In the genomic region with DNA sequence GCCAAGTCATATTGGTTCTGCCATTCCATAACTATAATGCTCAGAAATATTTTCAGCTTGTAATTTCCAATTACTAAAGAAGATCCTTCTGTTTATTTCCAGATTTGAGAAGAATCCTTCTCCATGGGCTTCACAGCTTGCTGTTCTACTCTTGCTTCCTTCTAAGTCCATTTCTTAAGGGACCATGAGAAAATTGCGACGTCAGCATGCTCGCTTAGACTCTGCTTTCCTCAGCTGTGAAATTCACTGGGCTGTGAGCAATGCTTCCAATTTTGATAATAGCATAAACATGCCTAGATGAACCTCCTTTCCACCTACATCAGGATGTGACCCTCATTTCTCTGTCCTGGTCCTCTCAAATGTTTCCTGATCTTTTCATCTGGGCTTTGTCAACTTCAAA, we compare ENCODE assay signal across 35 cellular contexts.
DNase-seq lines count a peak whose midpoint lies in the region; ATAC-seq, FAIRE-seq and TF ChIP-seq lines count a peak whose summit lies in the region.
"Had no signal": no experiment of that assay in that cellular context is flagged by ENCODE, and none has a peak within 500 bp of the region (broad histone marks: within the 10 kb centered on the region; RNA-seq: fewer than 3 reads in every experiment).

No MANE protein-coding gene starts in this region.

- in situ Hi-C loops in HepG2 (cut with HindIII; ENCODE audit: extremely low pct_ligation_motif_present, low pct_unique_long_range_greater_than_20kb) (no loop called here), IMR-90 (cut with MboI; ENCODE audit: low sequenced_read_pairs) (no loop called here)

- no peak overlapping the region for H3K27ac ChIP-seq in HepG2 (ENCODE audit: extremely low read length, insufficient read depth, low read length)
- no peak overlapping the region for H3K27ac ChIP-seq in right lobe of liver
- H3K27ac ChIP-seq in A549, result no peak overlapping the region
- no peak overlapping the region for H3K27ac ChIP-seq in IMR-90 (ENCODE audit: insufficient read depth, low read length)
- no peak overlapping the region for H3K27ac ChIP-seq in neural progenitor cell
- H3K27ac ChIP-seq: 22Rv1; BLaER1; BLaER1 treated with 17β-estradiol and CSF1 and Interleukin-3, amounts not matched to agents 10 nM and 100 nM; C4-2B had no signal

- no peak overlapping the region for H2BK120ac ChIP-seq in IMR-90 (ENCODE audit: low read depth, low read length)

- no peak for TF ChIP-seq EP300 in HepG2 (IDR thresholded peaks at IDR 0.05; ENCODE audit: low read depth in 2 of 2, low read length in 2 of 2)
- TF ChIP-seq EP300 in HepG2 (CRISPR knock-in tag; IDR thresholded peaks at IDR 0.05; ENCODE audit: borderline replicate concordance), result no peak
- TF ChIP-seq EP300 in A549 (IDR thresholded peaks at IDR 0.05), result no peak

- no peak overlapping the region for H3K4ac ChIP-seq in IMR-90 (ENCODE audit: low read depth, low read length)

- H3K79me2 ChIP-seq in HepG2 (ENCODE audit: insufficient read depth, low read length) (no peaks in the 10 kb centered on the region), neural progenitor cell (ENCODE audit: low read depth) (no peaks in the 10 kb centered on the region)

- H3K9me3 ChIP-seq in HepG2 (ENCODE audit: low read length) (peaks cover 52% of the 10 kb centered on the region), right lobe of liver (no peaks in the 10 kb centered on the region), A549 (no peaks in the 10 kb centered on the region), IMR-90 (ENCODE audit: control insufficient read depth, insufficient read depth, low read length) (no peaks in the 10 kb centered on the region; the same call in 1 of the 2 replicates), neural progenitor cell (ENCODE audit: low read depth) (no peaks in the 10 kb centered on the region)
- H3K9me3 ChIP-seq: BE2C; BLaER1; BLaER1 treated with 17β-estradiol and CSF1 and Interleukin-3, amounts not matched to agents 10 nM and 100 nM; Caco-2 had no signal

- H4K20me1 ChIP-seq in HepG2 (ENCODE audit: insufficient read depth, low read length) (no peaks in the 10 kb centered on the region), IMR-90 (ENCODE audit: insufficient read depth, low read length) (no peaks in the 10 kb centered on the region), neural progenitor cell (ENCODE audit: low read depth) (no peaks in the 10 kb centered on the region)
- H4K20me1 ChIP-seq: BLaER1; BLaER1 treated with 17β-estradiol and CSF1 and Interleukin-3, amounts not matched to agents 10 nM and 100 nM had no signal

- no peak overlapping the region for H2BK20ac ChIP-seq in IMR-90 (ENCODE audit: low read depth, low read length)

- H3K4me3 Mint-ChIP-seq in neural progenitor cell, result no peak overlapping the region
- H3K4me3 Mint-ChIP-seq: B cell; CD14-positive monocyte; CD4-positive, alpha-beta memory T cell; CD4-positive, alpha-beta T cell; CD4-positive, CD25-positive, alpha-beta regulatory T cell; CD8-positive, alpha-beta memory T cell; CD8-positive, alpha-beta T cell had no signal

- H3K18ac ChIP-seq in IMR-90 (ENCODE audit: low read depth, low read length), result no peak overlapping the region

- peaks cover 2% of the 10 kb centered on the region for H3K27me3 Mint-ChIP-seq in neural progenitor cell (ENCODE audit: insufficient read depth, low read depth)
- H3K27me3 Mint-ChIP-seq: B cell; CD4-positive, alpha-beta memory T cell; CD4-positive, alpha-beta T cell; CD4-positive, CD25-positive, alpha-beta regulatory T cell had no signal

- ATAC-seq in HepG2 (no peak), right lobe of liver (no peak), A549 (no peak), IMR-90 (ENCODE audit: low read depth) (no peak), HG02840 (IDR thresholded peaks at IDR 0.05; ENCODE audit: low FRiP score, unreplicated experiment) (no peak), HG03108 (IDR thresholded peaks at IDR 0.05; ENCODE audit: unreplicated experiment) (no peak)
- ATAC-seq: CD8-positive, alpha-beta T cell had no signal

- no peaks in the 10 kb centered on the region for H3K27me3 ChIP-seq in HepG2 (ENCODE audit: control insufficient read depth in 1 of 2, insufficient read depth in 2 of 2, low read length in 2 of 2)
- H3K27me3 ChIP-seq in right lobe of liver, result no peaks in the 10 kb centered on the region
- H3K27me3 ChIP-seq in IMR-90 (ENCODE audit: control insufficient read depth, insufficient read depth, low read length), result no peaks in the 10 kb centered on the region
- no peaks in the 10 kb centered on the region for H3K27me3 ChIP-seq in neural progenitor cell
- H3K27me3 ChIP-seq: BE2C; BLaER1; BLaER1 treated with 17β-estradiol and CSF1 and Interleukin-3, amounts not matched to agents 10 nM and 100 nM had no signal

- no peak overlapping the region for H4K91ac ChIP-seq in IMR-90 (ENCODE audit: insufficient read depth, low read depth, low read length)

- no peak overlapping the region for H3K56ac ChIP-seq in IMR-90 (ENCODE audit: extremely low read depth, insufficient read depth, low read length)

- DNase-seq in HepG2 (ENCODE audit: low spot score) (no peak), right lobe of liver (no peak), A549 (ENCODE audit: low read depth in 1 of 2, low spot score in 1 of 2) (no peak), IMR-90 (no peak), neural progenitor cell (ENCODE audit: low spot score) (no peak), DMS53 treated with DMSO at 0.1 percent for 48 hours (lab: John Stamatoyannopoulos, UW; ENCODE audit: unreplicated experiment) (no peak)
- DNase-seq: 8988T; ACHN; AML-193; BE2C; C1 segment of cervical spinal cord; Caco-2; Calu3; CD4-positive, alpha-beta memory T cell; CD4-positive, alpha-beta T cell; CD4-positive, CD25-positive, alpha-beta regulatory T cell; CD8-positive, alpha-beta memory T cell; CD8-positive, alpha-beta T cell; COR-L47; DMS 273 treated with DMSO at 0.1 percent for 48 hours; DMS153; DMS53; DMS79; DMS79 treated with DMSO at 0.1 percent for 48 hours; DND-41; EL had no signal

- H3K9me1 ChIP-seq in IMR-90 (ENCODE audit: insufficient read depth, low read length), result no peaks in the 10 kb centered on the region

- TF ChIP-seq CTCF in HepG2 (CRISPR knock-in tag; IDR thresholded peaks at IDR 0.05) (no peak), right lobe of liver (IDR thresholded peaks at IDR 0.05) (no peak), A549 (IDR thresholded peaks at IDR 0.05) (no peak), IMR-90 (conservative IDR thresholded peaks at IDR 0.05; ENCODE audit: low read depth, low read length) (no peak), neural progenitor cell (IDR thresholded peaks at IDR 0.05) (no peak)

- intact Hi-C loops in HepG2 (cut with micrococcal nuclease; ENCODE audit: unreplicated experiment) (no loop called here), right lobe of liver (cut with DNase I) (no loop called here), IMR-90 (cut with micrococcal nuclease) (no loop called here)

- H3K79me1 ChIP-seq in IMR-90 (ENCODE audit: low read depth in 1 of 2, low read length in 2 of 2), result no peaks in the 10 kb centered on the region

- TF ChIP-seq POLR2A in HepG2 (IDR thresholded peaks at IDR 0.05; ENCODE audit: insufficient read depth in 1 of 2, low read depth in 2 of 2, low read length in 2 of 2) (no peak), right lobe of liver (IDR thresholded peaks at IDR 0.05) (no peak), A549 (IDR thresholded peaks at IDR 0.05; ENCODE audit: low read length) (no peak), IMR-90 (IDR thresholded peaks at IDR 0.05; ENCODE audit: low read depth, low read length) (no peak)

- H3K4me1 ChIP-seq in HepG2 (ENCODE audit: insufficient read depth, low read length), result no peaks in the 10 kb centered on the region
- no peaks in the 10 kb centered on the region for H3K4me1 ChIP-seq in right lobe of liver
- no peaks in the 10 kb centered on the region for H3K4me1 ChIP-seq in A549
- no peaks in the 10 kb centered on the region for H3K4me1 ChIP-seq in IMR-90 (ENCODE audit: control insufficient read depth, insufficient read depth, low read length)
- no peaks in the 10 kb centered on the region for H3K4me1 ChIP-seq in neural progenitor cell
- H3K4me1 ChIP-seq: BE2C; BLaER1; BLaER1 treated with 17β-estradiol and CSF1 and Interleukin-3, amounts not matched to agents 10 nM and 100 nM; Caco-2 had no signal

- no peaks in the 10 kb centered on the region for H3K36me3 ChIP-seq in HepG2 (replicated peaks in 1 of 2; ENCODE audit: control insufficient read depth in 1 of 2, insufficient read depth in 2 of 2, low read length in 2 of 2)
- H3K36me3 ChIP-seq in right lobe of liver, result no peaks in the 10 kb centered on the region
- no peaks in the 10 kb centered on the region for H3K36me3 ChIP-seq in IMR-90 (ENCODE audit: control insufficient read depth, insufficient read depth, low read length)
- H3K36me3 ChIP-seq in neural progenitor cell, result no peaks in the 10 kb centered on the region
- H3K36me3 ChIP-seq: BE2C; BLaER1; BLaER1 treated with 17β-estradiol and CSF1 and Interleukin-3, amounts not matched to agents 10 nM and 100 nM had no signal

- 4% methylated on average over 3 of the region's 3 CpGs for WGBS in HepG2 (ENCODE audit: low lambda C conversion rate)
- WGBS in right lobe of liver (ENCODE audit: insufficient coverage, low coverage, low lambda C conversion rate, missing lambda C conversion rate), result no CpG with 5 or more reads among the region's 3 CpGs
- WGBS in A549 (ENCODE audit: missing lambda C conversion rate), result 0% methylated on average over 3 of the region's 3 CpGs
- WGBS in IMR-90 (ENCODE audit: extremely low coverage in 2 of 2, insufficient read length in 1 of 2), 2 experiments, result 29% methylated on average over 2 of the region's 3 CpGs; no CpG with 5 or more reads in 1 of the 2 experiments

- no peak overlapping the region for H3K4me3 ChIP-seq in HepG2 (replicated peaks in 1 of 3; ENCODE audit: insufficient read depth in 1 of 3, low read depth in 2 of 3, low read length in 3 of 3)
- no peak overlapping the region for H3K4me3 ChIP-seq in right lobe of liver
- no peak overlapping the region for H3K4me3 ChIP-seq in A549
- no peak overlapping the region for H3K4me3 ChIP-seq in IMR-90 (ENCODE audit: insufficient read depth, low read depth, low read length)
- H3K4me3 ChIP-seq in neural progenitor cell, result no peak overlapping the region
- H3K4me3 ChIP-seq: BLaER1; BLaER1 treated with 17β-estradiol and CSF1 and Interleukin-3, amounts not matched to agents 10 nM and 100 nM had no signal

- dilution Hi-C loops in IMR-90 (cut with HindIII; ENCODE audit: low sequenced_read_pairs, unreplicated experiment), result no loop called here

- H3K9ac ChIP-seq in HepG2 (ENCODE audit: insufficient read depth, low read depth, low read length) (no peak overlapping the region), IMR-90 (ENCODE audit: low read depth, low read length) (no peak overlapping the region), neural progenitor cell (no peak overlapping the region)
- H3K9ac ChIP-seq: BLaER1; BLaER1 treated with 17β-estradiol and CSF1 and Interleukin-3, amounts not matched to agents 10 nM and 100 nM had no signal

- H3K14ac ChIP-seq in IMR-90 (replicated peaks; ENCODE audit: low read depth, low read length), result no peak overlapping the region

- H3K4me2 ChIP-seq in HepG2 (ENCODE audit: low read depth, low read length) (no peak overlapping the region), A549 (no peak overlapping the region), IMR-90 (ENCODE audit: low read depth, low read length) (no peak overlapping the region), neural progenitor cell (no peak overlapping the region)
- H3K4me2 ChIP-seq: BLaER1; BLaER1 treated with 17β-estradiol and CSF1 and Interleukin-3, amounts not matched to agents 10 nM and 100 nM had no signal

- TF ChIP-seq RAD21 in HepG2 (CRISPR knock-in tag; IDR thresholded peaks at IDR 0.05), result no peak
- TF ChIP-seq RAD21 in A549 (conservative IDR thresholded peaks at IDR 0.05 in 1 of 2, IDR thresholded peaks at IDR 0.05 in 1 of 2), result no peak
- no peak for TF ChIP-seq RAD21 in IMR-90 (IDR thresholded peaks at IDR 0.05; ENCODE audit: low read length)

- no peak overlapping the region for H3K23ac ChIP-seq in IMR-90 (ENCODE audit: low read depth, low read length)

- POLR2A ChIA-PET in HepG2 (lab: Yijun Ruan, JAX), result no interaction called here
- POLR2A ChIA-PET in A549 (lab: Yijun Ruan, JAX), result no interaction called here
- POLR2A ChIA-PET in IMR-90 (lab: Charles Lee; ENCODE audit: unreplicated experiment), result no interaction called here

- no peak overlapping the region for H2AK5ac ChIP-seq in IMR-90 (ENCODE audit: low read depth, low read length)

- BruUV-seq in HepG2 (replicated peaks; lab: Mats Ljungman, UMichigan) (no TSS peak), IMR-90 (replicated peaks; lab: Mats Ljungman, UMichigan) (no TSS peak)

- H3F3A ChIP-seq in neural progenitor cell (ENCODE audit: low read depth), result no peaks in the 10 kb centered on the region

- H2AK9ac ChIP-seq in IMR-90 (replicated peaks; ENCODE audit: low read depth, low read length, poor library complexity), result no peak overlapping the region

- peaks cover 4% of the 10 kb centered on the region for H3K4me1 Mint-ChIP-seq in neural progenitor cell
- H3K4me1 Mint-ChIP-seq: B cell; CD14-positive monocyte; CD4-positive, CD25-positive, alpha-beta regulatory T cell; CD8-positive, alpha-beta memory T cell had no signal

- H2AFZ ChIP-seq in HepG2 (ENCODE audit: low read length) (no peak overlapping the region), IMR-90 (replicated peaks; ENCODE audit: low read length, poor library complexity) (no peak overlapping the region), neural progenitor cell (replicated peaks) (peak overlapping the region; percentile 22)

- no peaks in the 10 kb centered on the region for H3K9me3 Mint-ChIP-seq in neural progenitor cell

- no peak overlapping the region for H4K5ac ChIP-seq in IMR-90 (ENCODE audit: low read depth, low read length)

- no peak for FAIRE-seq in HepG2 (lab: Jason Lieb, UNC)
- FAIRE-seq in A549 (lab: Jason Lieb, UNC), result no peak
- FAIRE-seq: A204.1 had no signal

- no peaks in the 10 kb centered on the region for H3K36me3 Mint-ChIP-seq in neural progenitor cell
- H3K36me3 Mint-ChIP-seq: CD14-positive monocyte; CD4-positive, alpha-beta memory T cell; CD4-positive, CD25-positive, alpha-beta regulatory T cell; CD8-positive, alpha-beta memory T cell; CD8-positive, alpha-beta T cell had no signal

- H2BK5ac ChIP-seq in IMR-90 (ENCODE audit: low read depth, low read length, poor library complexity, severe bottlenecking), result no peak overlapping the region

- no peak overlapping the region for H4K8ac ChIP-seq in IMR-90 (ENCODE audit: low read depth in 2 of 2, low read length in 2 of 2)

- H2BK15ac ChIP-seq in IMR-90 (ENCODE audit: low read depth, low read length), result no peak overlapping the region

- CTCF ChIA-PET in HepG2 (lab: Yijun Ruan, JAX; ENCODE audit: low intra/inter-chr PET ratio, low total read pairs), result no interaction called here
- CTCF ChIA-PET in A549 (lab: Yijun Ruan, JAX), result no interaction called here
- CTCF ChIA-PET in IMR-90 (lab: Yijun Ruan, JAX), result no interaction called here

- H3K27ac Mint-ChIP-seq in neural progenitor cell, result no peak overlapping the region
- H3K27ac Mint-ChIP-seq: B cell; CD14-positive monocyte; CD4-positive, alpha-beta memory T cell; CD4-positive, alpha-beta T cell; CD4-positive, CD25-positive, alpha-beta regulatory T cell; CD8-positive, alpha-beta memory T cell; CD8-positive, alpha-beta T cell had no signal
